In genomic region chr14:58408681-58409080, GRCh38 we compare ENCODE assay signal across 24 cellular contexts. TPM values are rescaled to one million over a fixed set of nuclear protein-coding genes. Genes with fewer than 3 reads are reported as not detected.
"Had no signal": no experiment of that assay in that cellular context is flagged by ENCODE, and none has a peak within 500 bp of the region (broad histone marks: within the 10 kb centered on the region; RNA-seq: fewer than 3 reads in every experiment).

No MANE protein-coding gene starts in this region.

- DNase-seq: activated CD4-positive, alpha-beta T cell treated with anti-CD3 and anti-CD28 coated beads, Interleukin-2, amount 50 U/mL, for 4 hours; activated naive CD8-positive, alpha-beta T cell treated with anti-CD3 and anti-CD28 coated beads for 36 hours; activated T-cell treated with anti-CD3 and anti-CD28 coated beads for 4 hours; amniotic stem cell; central memory CD4-positive, alpha-beta T cell; colonic mucosa; erythroblast; gastrocnemius medialis; heart left ventricle; left ventricle myocardium inferior; mucosa of descending colon; naive thymus-derived CD4-positive, alpha-beta T cell; pancreas; spleen; stimulated activated naive CD4-positive, alpha-beta T cell treated with Interleukin-2 at 50 U/mL for 16 hours; SW 1271; transverse colon; uterus had no signal

- H3K4me3 ChIP-seq: colonic mucosa, gastrocnemius medialis, heart left ventricle, left ventricle myocardium inferior, mucosa of descending colon, pancreas, spleen, transverse colon, uterus had no signal

- H3K27me3 ChIP-seq: colonic mucosa, gastrocnemius medialis, heart left ventricle, neutrophil, pancreas, spleen, transverse colon, uterus had no signal

- H3K4me1 ChIP-seq: colonic mucosa, gastrocnemius medialis, heart left ventricle, left ventricle myocardium inferior, pancreas, spleen, transverse colon, uterus had no signal

- H3K36me3 ChIP-seq: colonic mucosa, uterus had no signal

- H3K9me3 Mint-ChIP-seq: activated naive CD8-positive, alpha-beta T cell treated with anti-CD3 and anti-CD28 coated beads for 36 hours; activated T-helper 1 cell treated with anti-CD3 and anti-CD28 coated beads, Interleukin-12 subunit alpha, Interleukin-12 subunit beta, Interleukin-2, Interleukin-4 antibody, amounts not matched to agents 30 ng/mL and 10 ng/mL and 1 ng/mL, durations not matched to agents 14 hours and 24 hours and 36 hours; memory B cell; naive thymus-derived CD4-positive, alpha-beta T cell had no signal

- ATAC-seq: gastrocnemius medialis; heart left ventricle; mucosa of descending colon; naive thymus-derived CD4-positive, alpha-beta T cell; pancreas had no signal

- H3K27ac Mint-ChIP-seq: activated naive CD8-positive, alpha-beta T cell treated with anti-CD3 and anti-CD28 coated beads for 36 hours; activated T-helper 1 cell treated with anti-CD3 and anti-CD28 coated beads, Interleukin-12 subunit alpha, Interleukin-12 subunit beta, Interleukin-2, Interleukin-4 antibody, amounts not matched to agents 30 ng/mL and 10 ng/mL and 1 ng/mL, durations not matched to agents 14 hours and 24 hours and 36 hours; memory B cell had no signal

- H3K9me3 ChIP-seq: colonic mucosa, gastrocnemius medialis, heart left ventricle, left ventricle myocardium inferior, mucosa of descending colon, neutrophil, pancreas, spleen, transverse colon, uterus had no signal

- H3K27ac ChIP-seq: colonic mucosa, gastrocnemius medialis, heart left ventricle, left ventricle myocardium inferior, neutrophil, pancreas, spleen, transverse colon, uterus had no signal

- H3K27me3 Mint-ChIP-seq: activated naive CD8-positive, alpha-beta T cell treated with anti-CD3 and anti-CD28 coated beads for 36 hours; memory B cell; naive thymus-derived CD4-positive, alpha-beta T cell had no signal

- H3K4me3 Mint-ChIP-seq: activated naive CD8-positive, alpha-beta T cell treated with anti-CD3 and anti-CD28 coated beads for 36 hours; activated T-helper 1 cell treated with anti-CD3 and anti-CD28 coated beads, Interleukin-12 subunit alpha, Interleukin-12 subunit beta, Interleukin-2, Interleukin-4 antibody, amounts not matched to agents 30 ng/mL and 10 ng/mL and 1 ng/mL, durations not matched to agents 14 hours and 24 hours and 36 hours; memory B cell; naive thymus-derived CD4-positive, alpha-beta T cell had no signal

- H3K4me1 Mint-ChIP-seq: activated naive CD8-positive, alpha-beta T cell treated with anti-CD3 and anti-CD28 coated beads for 36 hours; memory B cell had no signal

RNA-seq across cellular contexts. Expression of gene TOMM20L, which starts 13.0 kb away (rescaled TPM):
- total RNA-seq: activated naive CD8-positive, alpha-beta T cell treated with anti-CD3 and anti-CD28 coated beads for 36 hours; activated T-helper 1 cell treated with anti-CD3 and anti-CD28 coated beads, Interleukin-12 subunit alpha, Interleukin-12 subunit beta, Interleukin-2, Interleukin-4 antibody, amounts not matched to agents 30 ng/mL and 10 ng/mL and 1 ng/mL, durations not matched to agents 14 hours and 24 hours and 36 hours; colonic mucosa; gastrocnemius medialis; heart left ventricle; kidney epithelial cell; left ventricle myocardium inferior; naive thymus-derived CD4-positive, alpha-beta T cell; renal cortical epithelial cell; T-helper 2 cell treated with Interferon-gamma antibody and Interleukin-4, amounts not matched to agents 100 ng/mL and 5 ng/mL, for 36 hours; transverse colon had no signal
